In genomic region chr9:78261403-78262001, GRCh38 we compare ENCODE assay signal across 8 cellular contexts. TPM values are rescaled to one million over a fixed set of nuclear protein-coding genes. Genes with fewer than 3 reads are reported as not detected.
A peak's percentile ranks its signal among the peaks of the same experiment; 100 is the strongest.
DNase-seq lines count a peak whose midpoint lies in the region; ATAC-seq, FAIRE-seq and TF ChIP-seq lines count a peak whose summit lies in the region.

No MANE protein-coding gene starts in this region.

- TF ChIP-seq CTCF in A549 (IDR thresholded peaks at IDR 0.05), result peak; percentile 62
- TF ChIP-seq CTCF in GM12875 (IDR thresholded peaks at IDR 0.05; ENCODE audit: borderline replicate concordance, insufficient read depth, low read depth, low read length), result peak; percentile 13; the same call in 1 of the 2 replicates
- TF ChIP-seq CTCF in ascending aorta (IDR thresholded peaks at IDR 0.05), result peak; percentile 27 to 57 (median 33)
- TF ChIP-seq CTCF in omental fat pad (IDR thresholded peaks at IDR 0.05), result no peak

- H3K36me3 ChIP-seq in ascending aorta, result peaks cover 0 to 5% of the 10 kb centered on the region in 2 donors

- FAIRE-seq in A549 (lab: Jason Lieb, UNC), result peak; percentile 39

- no peak overlapping the region for H3K4me3 ChIP-seq in A549
- no peak overlapping the region for H3K4me3 ChIP-seq in GM12875 (ENCODE audit: low read depth, low read length)
- H3K4me3 ChIP-seq in ascending aorta, result no peak overlapping the region

- intact Hi-C loops in ascending aorta (cut with DNase I), result loop anchor here (2.0 kb wide), 1 partner anchor 107 kb away; no protein-coding TSS in a partner anchor

- POLR2A ChIA-PET in A549 (lab: Yijun Ruan, JAX), result no interaction called here

- no peaks in the 10 kb centered on the region for H3K9me3 ChIP-seq in A549
- no peaks in the 10 kb centered on the region for H3K9me3 ChIP-seq in ascending aorta

- under 1% methylated on average over 2 of the region's 2 CpGs for WGBS in A549 (ENCODE audit: missing lambda C conversion rate)

- peak; percentile 58 to 59 for TF ChIP-seq RAD21 in A549 (conservative IDR thresholded peaks at IDR 0.05 in 1 of 2, IDR thresholded peaks at IDR 0.05 in 1 of 2)

- CTCF ChIA-PET in A549 (lab: Yijun Ruan, JAX), result interaction anchor here (0.6 to 1.9 kb wide), 13 partner anchors 11 to 108 kb away, joined by 3 to 7 read pairs (median 3); no protein-coding TSS in a partner anchor

- DNase-seq in A549 (ENCODE audit: low read depth in 1 of 2, low spot score in 1 of 2) (peak; percentile 36 to 45), LHCN-M2 (ENCODE audit: low read depth) (peak; percentile 36), ascending aorta (ENCODE audit: low spot score in 2 of 2) (no peak), left kidney (ENCODE audit: low read depth, low spot score) (peak; percentile 49), omental fat pad (ENCODE audit: low spot score) (no peak)
- DNase-seq in activated effector memory CD4-positive, alpha-beta T cell treated with anti-CD3 and anti-CD28 coated beads, Interleukin-2, amount 50 U/mL, for 16 hours, result no peak

- ATAC-seq in A549, result peak in 1 of 2 experiments; percentile 70; a peak in 2 of 6 replicates
- no peak for ATAC-seq in GM21423 (IDR thresholded peaks at IDR 0.05; ENCODE audit: unreplicated experiment)
- ATAC-seq in omental fat pad (ENCODE audit: low FRiP score), result no peak

- H3K27ac ChIP-seq in A549, result no peak overlapping the region
- H3K27ac ChIP-seq in ascending aorta, result no peak overlapping the region

- H3K27me3 ChIP-seq in ascending aorta, result no peaks in the 10 kb centered on the region

- H3K4me2 ChIP-seq in A549, result no peak overlapping the region

- TF ChIP-seq POLR2A in A549 (IDR thresholded peaks at IDR 0.05; ENCODE audit: low read length), result no peak

- TF ChIP-seq EP300 in A549 (IDR thresholded peaks at IDR 0.05), result no peak

- H3K4me1 ChIP-seq in A549, result no peaks in the 10 kb centered on the region
- H3K4me1 ChIP-seq in ascending aorta, result no peaks in the 10 kb centered on the region

TF ChIP-seq in A549, 52 proteins besides CTCF, POLR2A, EP300 and RAD21:
- no peak for TF ChIP-seq HEYL (CRISPR knock-in tag; IDR thresholded peaks at IDR 0.05)
- TF ChIP-seq HES2 (IDR thresholded peaks at IDR 0.05), result no peak
- peak; percentile 41 for TF ChIP-seq SMC3 (IDR thresholded peaks at IDR 0.05)

RNA-seq across cellular contexts. Expression of gene CEP78, which starts 25.6 kb away (rescaled TPM):
- polyA plus RNA-seq in A549 (2011; rRNA removed) (22.0 and 28.9 TPM in 2 replicates), A549 (2017; fragmentation: RNase III; extraction: RNeasy Plus Mini Kit Qiagen cat#74134 plus additional on column Dnase treatment) (16.0 to 18.2 TPM (median 16.5 TPM) in 3 replicates)
- polyA plus RNA-seq in A549 (2012; cell fraction: cytosol; rRNA removed), result 9.1 and 10.8 TPM in 2 replicates
- 10.3 and 17.3 TPM in 2 replicates for polyA plus RNA-seq in A549 (2012; cell fraction: nucleus; rRNA removed)
- 9.0 and 13.3 TPM in 2 replicates for polyA minus RNA-seq in A549 (2011; rRNA and poly(A)+ RNA removed)
- total RNA-seq in LHCN-M2 (2014; rRNA removed) (34.2 and 39.2 TPM in 2 replicates), ascending aorta (19.8 TPM), omental fat pad (10 to 100 TPM in 1 of 4 donors, 1 to 10 TPM in 3; 4.6 to 10.4 (median 7.4) TPM)
- 7.6 TPM for polyA plus RNA-seq in LHCN-M2 (2012)

RNA-seq across cellular contexts. Expression of gene PSAT1, which starts 35.4 kb away (rescaled TPM):
- 383 and 529 TPM in 2 replicates for polyA plus RNA-seq in A549 (2011; rRNA removed)
- 164 and 182 TPM in 2 replicates for polyA plus RNA-seq in A549 (2012; cell fraction: cytosol; rRNA removed)
- 92.2 and 121 TPM in 2 replicates for polyA plus RNA-seq in A549 (2012; cell fraction: nucleus; rRNA removed)
- 196 to 239 TPM (median 200 TPM) in 3 replicates for polyA plus RNA-seq in A549 (2017; fragmentation: RNase III; extraction: RNeasy Plus Mini Kit Qiagen cat#74134 plus additional on column Dnase treatment)
- 226 and 254 TPM in 2 replicates for polyA minus RNA-seq in A549 (2011; rRNA and poly(A)+ RNA removed)
- total RNA-seq in LHCN-M2 (2014; rRNA removed), result 21.0 and 24.8 TPM in 2 replicates
- polyA plus RNA-seq in LHCN-M2 (2012), result 10.1 TPM
- total RNA-seq in ascending aorta, result 1.9 TPM
- total RNA-seq in omental fat pad, result 10 to 100 TPM in 1 of 4 donors, 1 to 10 TPM in 3; 3.0 to 36.2 (median 4.9) TPM

Comparison
In these comparisons a context has a peak if more than half of its experiments do, and no peak if none do; other contexts are left out.
1. DNase-seq: peak in A549 (2 of 2), LHCN-M2 (single experiment) and left kidney (single experiment); none in ascending aorta (0 of 2), activated effector memory CD4-positive, alpha-beta T cell treated with anti-CD3 and anti-CD28 coated beads, Interleukin-2, amount 50 U/mL, for 16 hours (single experiment) and omental fat pad (single experiment).
2. CTCF ChIP-seq: peak in A549 (single experiment), GM12875 (single experiment) and ascending aorta (3 of 3); none in omental fat pad (0 of 3).